In the genomic region with DNA sequence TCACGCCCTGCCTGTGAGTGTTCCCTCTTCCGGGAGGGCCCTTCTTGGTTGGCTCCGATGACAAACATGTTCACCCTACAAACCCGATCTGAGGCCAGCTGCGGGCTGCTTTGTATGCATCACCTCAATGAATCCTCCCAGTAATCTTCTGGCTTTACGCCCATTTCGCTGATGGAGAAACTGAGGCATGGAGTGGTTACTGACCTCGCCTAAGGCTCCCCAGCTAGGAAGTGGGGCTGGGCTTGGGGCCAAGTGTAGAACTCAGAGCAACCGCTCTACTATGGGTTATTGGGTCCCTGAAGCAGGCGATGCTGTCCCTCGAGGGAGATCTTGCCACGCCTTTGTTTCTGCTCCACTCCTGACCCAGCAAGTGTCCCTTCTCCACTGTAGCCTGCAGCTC, we compare ENCODE assay signal across 1 cellular context.
TF ChIP-seq lines count a peak whose summit lies in the region.

No MANE protein-coding gene starts in this region.

TF ChIP-seq in HepG2, 621 proteins besides CTCF, POLR2A, EP300 and RAD21:
- no peak for TF ChIP-seq ZNF234 (CRISPR knock-in tag; conservative IDR thresholded peaks at IDR 0.05)
- peak; percentile 88 for TF ChIP-seq ZNF629 (CRISPR knock-in tag; conservative IDR thresholded peaks at IDR 0.05)
